Comparison of ENCODE assay signal across 1 cellular context in the genomic region with DNA sequence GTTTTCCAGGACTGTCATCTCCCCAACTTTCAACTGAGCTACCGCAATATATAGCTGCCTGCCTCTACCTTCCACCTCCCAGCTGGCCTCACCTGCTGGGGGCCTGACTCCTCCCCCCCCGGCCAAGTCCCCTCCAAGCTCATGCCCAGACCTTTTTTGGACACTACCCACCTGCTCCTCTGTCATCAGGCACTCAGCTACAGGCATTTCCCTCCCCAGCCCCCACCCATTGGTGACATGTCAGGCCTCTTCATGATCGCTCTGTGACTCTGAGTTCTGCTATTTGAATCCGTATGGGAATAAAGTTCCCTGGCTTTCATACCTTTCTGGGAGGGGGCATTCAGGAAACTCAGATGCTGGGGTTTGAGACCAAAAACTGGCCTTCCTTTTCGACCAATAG.
TF ChIP-seq lines count a peak whose summit lies in the region.

No MANE protein-coding gene starts in this region.

TF ChIP-seq in IMR-90, 13 proteins besides CTCF, POLR2A, EP300 and RAD21:
- TF ChIP-seq CEBPB (IDR thresholded peaks at IDR 0.05; ENCODE audit: low read depth, low read length) = no peak
- no peak for TF ChIP-seq RFX5 (IDR thresholded peaks at IDR 0.05; ENCODE audit: low read depth, low read length)
- TF ChIP-seq MAZ (IDR thresholded peaks at IDR 0.05; ENCODE audit: borderline replicate concordance, low read depth, low read length) = no peak
- no peak for TF ChIP-seq NFE2L2 (IDR thresholded peaks at IDR 0.05; ENCODE audit: low read depth, low read length)
- no peak for TF ChIP-seq BHLHE40 (IDR thresholded peaks at IDR 0.05; ENCODE audit: low read depth, low read length)
- no peak for TF ChIP-seq RCOR1 (IDR thresholded peaks at IDR 0.05; ENCODE audit: insufficient replicate concordance, low read length)
- no peak for TF ChIP-seq FOS (IDR thresholded peaks at IDR 0.05; ENCODE audit: low read depth, low read length)
- TF ChIP-seq MAFK (IDR thresholded peaks at IDR 0.05; ENCODE audit: low read depth, low read length) = no peak
